In the genomic region with DNA sequence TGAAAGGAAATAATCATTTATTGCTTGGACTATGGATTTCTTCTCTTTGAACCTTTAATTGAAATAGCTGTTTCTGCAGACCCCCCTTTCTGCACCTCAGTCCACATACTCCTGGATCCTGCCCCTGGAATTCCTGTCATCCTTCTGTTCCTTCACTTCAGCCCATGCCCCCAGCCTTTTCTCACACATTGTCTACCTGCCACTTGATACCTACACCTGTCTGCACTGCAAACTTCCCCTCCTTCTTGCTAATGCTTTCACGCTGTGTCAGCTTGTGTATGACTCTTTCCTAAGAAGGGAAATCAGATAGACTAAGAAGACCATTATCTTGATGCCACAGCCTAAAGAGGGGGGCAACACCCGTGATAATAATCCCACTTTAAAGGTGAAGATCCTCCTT, we compare ENCODE assay signal across 26 cellular contexts.
"Had no signal": no experiment of that assay in that cellular context is flagged by ENCODE, and none has a peak within 500 bp of the region (broad histone marks: within the 10 kb centered on the region; RNA-seq: fewer than 3 reads in every experiment).

No MANE protein-coding gene starts in this region.

- H3K4me2 ChIP-seq: hepatocyte had no signal

- DNase-seq: dorsolateral prefrontal cortex; effector CD4-positive, alpha-beta T cell; foreskin fibroblast; gastrocnemius medialis; heart left ventricle; left cardiac atrium; left lung; mesenchymal stem cell; midbrain; naive thymus-derived CD4-positive, alpha-beta T cell; nucleus accumbens; stimulated activated CD4-positive, alpha-beta T cell treated with anti-CD3 and anti-CD28 coated beads, Interleukin-2, amount 100 ng/mL, for 24 hours; stimulated activated CD4-positive, alpha-beta T cell treated with anti-CD3 and anti-CD28 coated beads, Interleukin-4, amount 100 ng/mL, for 24 hours; stimulated activated naive CD4-positive, alpha-beta T cell treated with Interleukin-2 at 50 U/mL for 16 hours; stomach; thyroid gland; trophoblast cell had no signal

- H3K27me3 ChIP-seq: dorsolateral prefrontal cortex, gastrocnemius medialis, heart left ventricle, hepatocyte, left lung, right atrium auricular region, stomach, thyroid gland, vagina had no signal

- H3K27ac ChIP-seq: dorsolateral prefrontal cortex, epithelial cell of prostate, gastrocnemius medialis, heart left ventricle, hepatocyte, left lung, prostate gland, right atrium auricular region, stomach, thyroid gland, vagina had no signal

- H2AFZ ChIP-seq: hepatocyte had no signal

- H3K4me1 ChIP-seq: gastrocnemius medialis, heart left ventricle, left lung, prostate gland, right atrium auricular region, stomach, thyroid gland, vagina had no signal

- H3K36me3 ChIP-seq: gastrocnemius medialis, heart left ventricle, left lung, prostate gland, right atrium auricular region, stomach, thyroid gland, vagina had no signal

- H3K9me3 ChIP-seq: gastrocnemius medialis, heart left ventricle, left lung, prostate gland, right atrium auricular region, stomach, thyroid gland, vagina had no signal

- H3K79me2 ChIP-seq: hepatocyte had no signal

- H3K4me3 ChIP-seq: dorsolateral prefrontal cortex, gastrocnemius medialis, heart left ventricle, hepatocyte, left lung, prostate gland, right atrium auricular region, stomach, thyroid gland, vagina had no signal

- ATAC-seq: esophagus mucosa; gastrocnemius medialis; heart left ventricle; left cardiac atrium; left lung; naive thymus-derived CD4-positive, alpha-beta T cell; sciatic nerve; stimulated activated effector memory CD8-positive, alpha-beta T cell treated with anti-CD3 and anti-CD28 coated beads, Interleukin-12 subunit alpha, Interleukin-12 subunit beta, amount 100 ng/mL, for 72 hours had no signal

- FAIRE-seq: islet of Langerhans had no signal
